Comparison of ENCODE assay signal across 8 cellular contexts in the genomic region with DNA sequence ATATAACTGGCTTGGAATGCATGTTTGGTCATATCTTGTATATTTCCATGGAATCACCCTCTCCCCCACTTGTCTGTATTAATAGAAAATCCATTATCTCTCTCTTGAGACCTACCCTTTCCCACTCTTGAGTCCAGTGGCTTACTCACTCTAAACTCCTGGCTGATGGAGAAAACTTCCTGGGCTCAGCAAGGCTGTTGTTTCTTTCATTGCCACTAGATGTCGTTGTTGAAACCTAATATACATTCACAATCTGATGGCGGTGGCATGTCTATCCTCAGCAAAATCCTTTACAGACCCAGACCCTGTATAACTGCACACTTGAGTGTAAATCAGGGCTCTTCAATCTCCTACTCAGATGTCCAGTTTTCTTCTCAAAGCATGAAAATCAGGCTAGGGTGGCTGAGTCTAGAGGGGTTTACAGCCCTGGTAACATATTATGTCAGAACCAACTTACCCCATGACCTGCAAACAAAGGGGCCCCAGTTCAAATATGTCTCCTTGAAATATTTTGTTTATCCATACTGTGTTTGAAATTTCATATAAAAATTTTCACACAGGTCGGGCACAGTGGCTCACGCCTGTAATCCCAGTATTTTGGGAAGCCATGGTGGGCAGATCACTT.
DNase-seq lines count a peak whose midpoint lies in the region; ATAC-seq lines count a peak whose summit lies in the region.

No MANE protein-coding gene starts in this region.

- ATAC-seq in GM18858 (IDR thresholded peaks at IDR 0.05; ENCODE audit: unreplicated experiment) (peak; percentile 72), HG03025 (IDR thresholded peaks at IDR 0.05; ENCODE audit: low FRiP score, unreplicated experiment) (peak; percentile 59)
- ATAC-seq in activated naive CD4-positive, alpha-beta T cell treated with anti-CD3 and anti-CD28 coated beads, Interleukin-2, amount 50 U/mL, for 72 hours = peak; percentile 72 to 75
- ATAC-seq in stimulated activated naive B cell treated with anti-CD40 and anti-IgM and Interleukin-4, amounts not matched to agents 10 μg/mL and 1 μg/mL and 100 μg/mL, for 72 hours (replicated peaks) = peak; percentile 66 to 75

- peaks cover 0 to 5% of the 10 kb centered on the region in 2 donors for H3K9me3 Mint-ChIP-seq in activated naive CD4-positive, alpha-beta T cell treated with anti-CD3 and anti-CD28 coated beads, Interleukin-2, amount 50 U/mL, for 72 hours
- peaks cover 3 to 9% of the 10 kb centered on the region in 2 donors for H3K9me3 Mint-ChIP-seq in stimulated activated naive B cell treated with anti-CD40 and anti-IgM and Interleukin-4, amounts not matched to agents 10 μg/mL and 1 μg/mL and 100 μg/mL, for 72 hours

- no peaks in the 10 kb centered on the region for H3K36me3 Mint-ChIP-seq in activated naive CD4-positive, alpha-beta T cell treated with anti-CD3 and anti-CD28 coated beads, Interleukin-2, amount 50 U/mL, for 72 hours
- H3K36me3 Mint-ChIP-seq in stimulated activated naive B cell treated with anti-CD40 and anti-IgM and Interleukin-4, amounts not matched to agents 10 μg/mL and 1 μg/mL and 100 μg/mL, for 72 hours = no peaks in the 10 kb centered on the region

- no peak overlapping the region for H3K4me3 Mint-ChIP-seq in stimulated activated naive B cell treated with anti-CD40 and anti-IgM and Interleukin-4, amounts not matched to agents 10 μg/mL and 1 μg/mL and 100 μg/mL, for 72 hours

- H3K27ac Mint-ChIP-seq in activated naive CD4-positive, alpha-beta T cell treated with anti-CD3 and anti-CD28 coated beads, Interleukin-2, amount 50 U/mL, for 72 hours = no peak overlapping the region
- no peak overlapping the region for H3K27ac Mint-ChIP-seq in stimulated activated naive B cell treated with anti-CD40 and anti-IgM and Interleukin-4, amounts not matched to agents 10 μg/mL and 1 μg/mL and 100 μg/mL, for 72 hours

- H3K27me3 Mint-ChIP-seq in stimulated activated naive B cell treated with anti-CD40 and anti-IgM and Interleukin-4, amounts not matched to agents 10 μg/mL and 1 μg/mL and 100 μg/mL, for 72 hours = peaks cover 0 to 2% of the 10 kb centered on the region in 2 donors

- peak; percentile 11 for DNase-seq in COLO668 (lab: John Stamatoyannopoulos, UW; ENCODE audit: unreplicated experiment)
- DNase-seq in NCI-H446 (lab: John Stamatoyannopoulos, UW) = peak; percentile 36 to 74
- peak in 1 of 2 donors; percentile 28 for DNase-seq in activated naive CD4-positive, alpha-beta T cell treated with anti-CD3 and anti-CD28 coated beads, Interleukin-2, amount 50 U/mL, for 72 hours (ENCODE audit: low spot score in 2 of 2)
- peak; percentile 48 for DNase-seq in hepatic stellate cell (ENCODE audit: low spot score)
- DNase-seq in stimulated activated naive B cell treated with anti-CD40 and anti-IgM and Interleukin-4, amounts not matched to agents 10 μg/mL and 1 μg/mL and 100 μg/mL, for 72 hours = peak; percentile 6
- DNase-seq in NK-92 (lab: John Stamatoyannopoulos, UW; ENCODE audit: unreplicated experiment) = no peak

- no peaks in the 10 kb centered on the region for H3K4me1 Mint-ChIP-seq in stimulated activated naive B cell treated with anti-CD40 and anti-IgM and Interleukin-4, amounts not matched to agents 10 μg/mL and 1 μg/mL and 100 μg/mL, for 72 hours
